1 cellular context compared by ENCODE assay signal in the genomic region with DNA sequence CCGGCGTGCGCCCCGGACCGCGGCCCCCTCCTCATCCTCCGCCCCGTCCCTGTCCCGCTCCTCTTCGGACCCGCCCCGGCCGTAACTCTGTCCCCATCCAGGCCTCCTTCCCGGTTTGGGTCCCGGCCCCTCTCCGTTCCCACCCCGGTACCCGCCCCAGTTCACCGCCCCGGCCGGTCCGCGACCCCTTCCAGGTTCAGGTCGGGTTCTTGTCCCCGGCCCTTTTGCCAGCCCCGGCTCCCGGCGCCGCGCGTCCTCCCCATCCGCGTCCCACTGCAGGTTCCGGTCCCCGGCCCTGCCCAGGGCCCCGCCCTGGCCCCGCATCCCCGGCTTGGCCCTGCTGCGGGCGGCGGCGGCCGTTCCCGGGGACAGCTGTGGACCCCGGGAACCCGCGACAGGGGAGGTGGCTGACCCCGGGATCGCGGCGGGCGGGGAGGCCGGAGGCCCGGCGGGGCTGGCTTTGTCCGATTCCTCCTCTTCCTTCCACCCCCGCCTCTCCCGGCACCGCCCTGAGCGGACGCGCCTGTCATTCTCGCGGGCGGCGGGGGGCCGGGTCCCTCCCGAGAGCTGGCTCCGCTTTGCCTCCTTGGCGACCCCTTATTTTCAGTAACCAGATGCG.
TF ChIP-seq lines count a peak whose summit lies in the region.

No MANE protein-coding gene starts in this region.

TF ChIP-seq in HEK293, 187 proteins besides CTCF, POLR2A, EP300 and RAD21 (continued from another document):
- 0 out of 2 replicates have a peak, but pooled peaks have one; percentile 14 for TF ChIP-seq KLF10 (tag by site-specific recombination; IDR thresholded peaks at IDR 0.05)
- peak; percentile 50 for TF ChIP-seq ZBTB20 (tag by site-specific recombination; IDR thresholded peaks at IDR 0.05)
- peak; percentile 64; the same call in 1 of the 2 replicates for TF ChIP-seq GLIS2 (tag by site-specific recombination; IDR thresholded peaks at IDR 0.05)
- TF ChIP-seq EGR2 (tag by site-specific recombination; IDR thresholded peaks at IDR 0.05; ENCODE audit: low read depth), result peak; percentile 39; the same call in 1 of the 2 replicates
- no peak for TF ChIP-seq ZNF660 (tag by site-specific recombination; IDR thresholded peaks at IDR 0.05)
- TF ChIP-seq ZFHX2 (tag by site-specific recombination; conservative IDR thresholded peaks at IDR 0.05), result peak; percentile 54
- TF ChIP-seq ZEB2 (tag by site-specific recombination; IDR thresholded peaks at IDR 0.05), result 0 out of 2 replicates have a peak, but pooled peaks have one; percentile 17
- TF ChIP-seq ZIC2 (tag by site-specific recombination; IDR thresholded peaks at IDR 0.05), result peak; percentile 49
- no peak for TF ChIP-seq ZNF585B (tag by site-specific recombination; IDR thresholded peaks at IDR 0.05)
- TF ChIP-seq, protein P1, sequence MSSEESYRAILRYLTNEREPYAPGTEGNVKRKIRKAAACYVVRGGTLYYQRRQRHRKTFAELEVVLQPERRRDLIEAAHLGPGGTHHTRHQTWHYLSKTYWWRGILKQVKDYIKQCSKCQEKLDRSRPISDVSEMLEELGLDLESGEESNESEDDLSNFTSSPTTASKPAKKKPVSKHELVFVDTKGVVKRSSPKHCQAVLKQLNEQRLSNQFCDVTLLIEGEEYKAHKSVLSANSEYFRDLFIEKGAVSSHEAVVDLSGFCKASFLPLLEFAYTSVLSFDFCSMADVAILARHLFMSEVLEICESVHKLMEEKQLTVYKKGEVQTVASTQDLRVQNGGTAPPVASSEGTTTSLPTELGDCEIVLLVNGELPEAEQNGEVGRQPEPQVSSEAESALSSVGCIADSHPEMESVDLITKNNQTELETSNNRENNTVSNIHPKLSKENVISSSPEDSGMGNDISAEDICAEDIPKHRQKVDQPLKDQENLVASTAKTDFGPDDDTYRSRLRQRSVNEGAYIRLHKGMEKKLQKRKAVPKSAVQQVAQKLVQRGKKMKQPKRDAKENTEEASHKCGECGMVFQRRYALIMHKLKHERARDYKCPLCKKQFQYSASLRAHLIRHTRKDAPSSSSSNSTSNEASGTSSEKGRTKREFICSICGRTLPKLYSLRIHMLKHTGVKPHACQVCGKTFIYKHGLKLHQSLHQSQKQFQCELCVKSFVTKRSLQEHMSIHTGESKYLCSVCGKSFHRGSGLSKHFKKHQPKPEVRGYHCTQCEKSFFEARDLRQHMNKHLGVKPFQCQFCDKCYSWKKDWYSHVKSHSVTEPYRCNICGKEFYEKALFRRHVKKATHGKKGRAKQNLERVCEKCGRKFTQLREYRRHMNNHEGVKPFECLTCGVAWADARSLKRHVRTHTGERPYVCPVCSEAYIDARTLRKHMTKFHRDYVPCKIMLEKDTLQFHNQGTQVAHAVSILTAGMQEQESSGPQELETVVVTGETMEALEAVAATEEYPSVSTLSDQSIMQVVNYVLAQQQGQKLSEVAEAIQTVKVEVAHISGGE (tag by site-specific recombination; conservative IDR thresholded peaks at IDR 0.05; ENCODE audit: low read depth), result peak; percentile 83
